In genomic region chr1:117622726-117623125, GRCh38 we compare ENCODE assay signal across 1 cellular context.
TF ChIP-seq lines count a peak whose summit lies in the region.

No MANE protein-coding gene starts in this region.

TF ChIP-seq in IMR-90, 13 proteins besides CTCF, POLR2A, EP300 and RAD21 (continued from another document):
- TF ChIP-seq, protein P1, sequence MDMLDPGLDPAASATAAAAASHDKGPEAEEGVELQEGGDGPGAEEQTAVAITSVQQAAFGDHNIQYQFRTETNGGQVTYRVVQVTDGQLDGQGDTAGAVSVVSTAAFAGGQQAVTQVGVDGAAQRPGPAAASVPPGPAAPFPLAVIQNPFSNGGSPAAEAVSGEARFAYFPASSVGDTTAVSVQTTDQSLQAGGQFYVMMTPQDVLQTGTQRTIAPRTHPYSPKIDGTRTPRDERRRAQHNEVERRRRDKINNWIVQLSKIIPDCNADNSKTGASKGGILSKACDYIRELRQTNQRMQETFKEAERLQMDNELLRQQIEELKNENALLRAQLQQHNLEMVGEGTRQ (IDR thresholded peaks at IDR 0.05; ENCODE audit: low read depth, low read length): no peak
- TF ChIP-seq NFE2L2 (IDR thresholded peaks at IDR 0.05; ENCODE audit: low read depth, low read length): no peak
